In the genomic region with DNA sequence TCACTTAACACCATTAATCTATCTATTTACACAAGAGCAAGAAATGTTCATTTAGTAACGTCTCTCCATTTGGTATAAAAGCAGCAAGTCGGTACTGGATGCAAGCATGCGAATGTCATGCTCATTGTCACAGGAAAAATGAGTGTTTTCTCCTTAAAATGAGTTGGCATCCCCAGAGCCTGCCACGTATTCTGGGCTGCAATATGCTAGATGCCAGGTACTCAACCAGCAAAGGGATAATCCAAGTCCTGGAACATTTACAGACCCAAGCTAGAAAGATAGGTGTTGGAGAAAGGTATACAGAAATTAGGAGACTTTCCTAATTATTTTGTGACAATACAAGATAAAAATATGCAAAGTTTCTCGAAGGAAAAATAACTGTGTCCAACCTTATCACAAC, we compare ENCODE assay signal across 24 cellular contexts.
DNase-seq lines count a peak whose midpoint lies in the region; ATAC-seq and TF ChIP-seq lines count a peak whose summit lies in the region.
"Had no signal": no experiment of that assay in that cellular context is flagged by ENCODE, and none has a peak within 500 bp of the region (broad histone marks: within the 10 kb centered on the region; RNA-seq: fewer than 3 reads in every experiment).

No MANE protein-coding gene starts in this region.

- TF ChIP-seq CTCF in OCI-LY7 (conservative IDR thresholded peaks at IDR 0.05; ENCODE audit: low read length): no peak

- H3K9me3 Mint-ChIP-seq in activated naive CD8-positive, alpha-beta T cell treated with anti-CD3 and anti-CD28 coated beads, Interleukin-2, amount 50 U/mL, for 24 hours: no peaks in the 10 kb centered on the region
- no peaks in the 10 kb centered on the region for H3K9me3 Mint-ChIP-seq in activated naive CD8-positive, alpha-beta T cell treated with anti-CD3 and anti-CD28 coated beads for 36 hours
- H3K9me3 Mint-ChIP-seq in memory B cell: no peaks in the 10 kb centered on the region
- H3K9me3 Mint-ChIP-seq: HFFc6 had no signal

- peak overlapping the region; percentile 37; the same call in 1 of the 2 replicates for H2AFZ ChIP-seq in OCI-LY7 (ENCODE audit: low read length)
- H2AFZ ChIP-seq in neuronal stem cell (ENCODE audit: low read length): no peak overlapping the region
- H2AFZ ChIP-seq: PC-9 had no signal

- H3K27me3 ChIP-seq in neuronal stem cell (ENCODE audit: control insufficient read depth in 3 of 3, insufficient read depth in 3 of 3, low read depth in 1 of 3, low read length in 3 of 3): no peaks in the 10 kb centered on the region

- H3K36me3 ChIP-seq in OCI-LY7 (ENCODE audit: insufficient read depth, low read length) (no peaks in the 10 kb centered on the region), neuronal stem cell (replicated peaks in 1 of 2; ENCODE audit: control insufficient read depth in 2 of 2, insufficient read depth in 2 of 2, low read length in 2 of 2) (no peaks in the 10 kb centered on the region)

- H3K4me1 Mint-ChIP-seq in activated naive CD8-positive, alpha-beta T cell treated with anti-CD3 and anti-CD28 coated beads, Interleukin-2, amount 50 U/mL, for 24 hours: peaks cover 19% of the 10 kb centered on the region
- peaks cover 2% of the 10 kb centered on the region for H3K4me1 Mint-ChIP-seq in activated naive CD8-positive, alpha-beta T cell treated with anti-CD3 and anti-CD28 coated beads for 36 hours
- peaks cover 82% of the 10 kb centered on the region for H3K4me1 Mint-ChIP-seq in memory B cell
- H3K4me1 Mint-ChIP-seq: CD14-positive monocyte had no signal

- H3K27ac ChIP-seq in OCI-LY7 (ENCODE audit: low read depth, low read length, poor library complexity, severe bottlenecking) (peak overlapping the region; percentile 58), neuronal stem cell (replicated peaks; ENCODE audit: low read length) (no peak overlapping the region)
- H3K27ac ChIP-seq: PC-9 had no signal

- peak overlapping the region; percentile 0 for H3K27ac Mint-ChIP-seq in activated naive CD8-positive, alpha-beta T cell treated with anti-CD3 and anti-CD28 coated beads, Interleukin-2, amount 50 U/mL, for 24 hours
- H3K27ac Mint-ChIP-seq in activated naive CD8-positive, alpha-beta T cell treated with anti-CD3 and anti-CD28 coated beads for 36 hours: no peak overlapping the region
- peak overlapping the region; percentile 96 for H3K27ac Mint-ChIP-seq in memory B cell
- H3K27ac Mint-ChIP-seq: CD14-positive monocyte, HFFc6 had no signal

- H3K4me2 ChIP-seq in OCI-LY7 (ENCODE audit: low read length) (peak overlapping the region; percentile 80), neuronal stem cell (ENCODE audit: insufficient read depth, low read length, poor library complexity, severe bottlenecking) (no peak overlapping the region)
- H3K4me2 ChIP-seq: PC-9, SK-N-SH had no signal

- H3K14ac ChIP-seq in neuronal stem cell (ENCODE audit: low read length): no peak overlapping the region

- POLR2A ChIA-PET in OCI-LY7 (lab: Charles Lee): interaction anchor here (0.5 to 1.6 kb wide), 3 partner anchors 73 to 182 kb away, joined by 3 to 6 read pairs (median 4); no protein-coding TSS in a partner anchor

- no peak overlapping the region for H2BK120ac ChIP-seq in neuronal stem cell (ENCODE audit: low read depth, low read length)

- no peak overlapping the region for H2BK5ac ChIP-seq in neuronal stem cell (ENCODE audit: low read length)

- H3K79me2 ChIP-seq in OCI-LY7 (ENCODE audit: insufficient read depth, low read depth, low read length): peaks cover 14% of the 10 kb centered on the region; the same call in 1 of the 2 replicates

- CTCF ChIA-PET in OCI-LY7 (lab: Charles Lee; ENCODE audit: unreplicated experiment): no interaction called here

- no peak overlapping the region for H3K9ac ChIP-seq in neuronal stem cell (ENCODE audit: low read depth, low read length, poor library complexity)
- H3K9ac ChIP-seq: SK-N-SH had no signal

- H3K23ac ChIP-seq in neuronal stem cell (ENCODE audit: low read depth, low read length, poor library complexity): no peak overlapping the region

- intact Hi-C loops in OCI-LY7 (cut with micrococcal nuclease; ENCODE audit: unreplicated experiment): no loop called here

- no peak overlapping the region for H3K4ac ChIP-seq in neuronal stem cell (ENCODE audit: low read length)

- H3K4me1 ChIP-seq in OCI-LY7 (ENCODE audit: insufficient read depth, low read length, poor library complexity, severe bottlenecking): peaks cover 91% of the 10 kb centered on the region
- H3K4me1 ChIP-seq in neuronal stem cell (ENCODE audit: control insufficient read depth in 2 of 2, insufficient read depth in 1 of 2, low read depth in 1 of 2, low read length in 2 of 2): peaks cover 4 to 20% of the 10 kb centered on the region in 2 donors

- ATAC-seq in activated naive CD8-positive, alpha-beta T cell treated with anti-CD3 and anti-CD28 coated beads, Interleukin-2, amount 50 U/mL, for 24 hours: no peak
- no peak for ATAC-seq in memory B cell (ENCODE audit: low read depth)
- ATAC-seq: HepG2 had no signal

- H3K36me3 Mint-ChIP-seq in activated naive CD8-positive, alpha-beta T cell treated with anti-CD3 and anti-CD28 coated beads, Interleukin-2, amount 50 U/mL, for 24 hours (ENCODE audit: low read depth): no peaks in the 10 kb centered on the region
- no peaks in the 10 kb centered on the region for H3K36me3 Mint-ChIP-seq in activated naive CD8-positive, alpha-beta T cell treated with anti-CD3 and anti-CD28 coated beads for 36 hours
- H3K36me3 Mint-ChIP-seq in memory B cell: peaks cover 4% of the 10 kb centered on the region
- H3K36me3 Mint-ChIP-seq: CD14-positive monocyte had no signal

- no peaks in the 10 kb centered on the region for H3K27me3 Mint-ChIP-seq in activated naive CD8-positive, alpha-beta T cell treated with anti-CD3 and anti-CD28 coated beads, Interleukin-2, amount 50 U/mL, for 24 hours
- peaks cover 7% of the 10 kb centered on the region for H3K27me3 Mint-ChIP-seq in activated naive CD8-positive, alpha-beta T cell treated with anti-CD3 and anti-CD28 coated beads for 36 hours
- no peaks in the 10 kb centered on the region for H3K27me3 Mint-ChIP-seq in memory B cell

- H3K79me1 ChIP-seq in neuronal stem cell (ENCODE audit: low read depth, low read length): no peaks in the 10 kb centered on the region

- H4K91ac ChIP-seq in neuronal stem cell (ENCODE audit: low read depth, low read length, poor library complexity): no peak overlapping the region

- no TSS peak for BruUV-seq in OCI-LY7 (replicated peaks; lab: Mats Ljungman, UMichigan)

- no peaks in the 10 kb centered on the region for H3K9me2 ChIP-seq in OCI-LY7 (ENCODE audit: insufficient read depth, low read length)
- H3K9me2 ChIP-seq: SK-N-SH had no signal

- no peak overlapping the region for H2AK5ac ChIP-seq in neuronal stem cell (ENCODE audit: low read depth, low read length)

- H3K4me3 Mint-ChIP-seq in activated naive CD8-positive, alpha-beta T cell treated with anti-CD3 and anti-CD28 coated beads, Interleukin-2, amount 50 U/mL, for 24 hours: no peak overlapping the region
- H3K4me3 Mint-ChIP-seq in activated naive CD8-positive, alpha-beta T cell treated with anti-CD3 and anti-CD28 coated beads for 36 hours: no peak overlapping the region
- H3K4me3 Mint-ChIP-seq in memory B cell: peak overlapping the region; percentile 72
- H3K4me3 Mint-ChIP-seq: CD14-positive monocyte, HFFc6 had no signal

- DNase-seq in activated naive CD8-positive, alpha-beta T cell treated with anti-CD3 and anti-CD28 coated beads, Interleukin-2, amount 50 U/mL, for 24 hours: no peak
- no peak for DNase-seq in activated naive CD8-positive, alpha-beta T cell treated with anti-CD3 and anti-CD28 coated beads for 36 hours
- no peak for DNase-seq in OCI-LY7 (ENCODE audit: low spot score)
- DNase-seq in memory B cell (ENCODE audit: low spot score in 2 of 2): no peak
- no peak for DNase-seq in NCI-H748 (lab: John Stamatoyannopoulos, UW; ENCODE audit: unreplicated experiment)
- DNase-seq in HCEC 1CT: no peak
- DNase-seq in stimulated activated CD4-positive, alpha-beta T cell treated with anti-CD3 and anti-CD28 coated beads, Interleukin-12 subunit alpha, Interleukin-12 subunit beta, amount 100 ng/mL, for 4 hours: no peak
- DNase-seq in neuronal stem cell (ENCODE audit: low spot score): no peak
- DNase-seq: 8988T, DMS53, EL, H7, HFFc6, KBM-7, NCI-H1092, NCI-H1436, NCI-H187 treated with DMSO at 0.1 percent for 48 hours, NCI-H526, PC-9, RPMI8226, SHP77, SK-N-SH had no signal

- H4K8ac ChIP-seq in neuronal stem cell (ENCODE audit: low read depth, low read length): no peak overlapping the region

- H3K4me3 ChIP-seq in OCI-LY7 (ENCODE audit: low read depth, low read length, poor library complexity, severe bottlenecking) (peak overlapping the region; percentile 53), neuronal stem cell (ENCODE audit: low read length in 2 of 2) (no peak overlapping the region)
- H3K4me3 ChIP-seq: PC-9 had no signal

- no peaks in the 10 kb centered on the region for H3K9me3 ChIP-seq in OCI-LY7 (ENCODE audit: low read length)
- no peaks in the 10 kb centered on the region for H3K9me3 ChIP-seq in neuronal stem cell (replicated peaks in 1 of 2; ENCODE audit: control insufficient read depth in 2 of 2, insufficient read depth in 1 of 2, low read depth in 1 of 2, low read length in 2 of 2)
- H3K9me3 ChIP-seq: SK-N-SH had no signal

- H4K20me1 ChIP-seq in OCI-LY7 (ENCODE audit: insufficient read depth, low read length): no peaks in the 10 kb centered on the region

- no peak overlapping the region for H2BK15ac ChIP-seq in neuronal stem cell (ENCODE audit: low read length)

- H2BK12ac ChIP-seq in neuronal stem cell (ENCODE audit: low read length): no peak overlapping the region

- H3K18ac ChIP-seq in neuronal stem cell (ENCODE audit: low read length): no peak overlapping the region

- no CpG with 5 or more reads among the region's 5 CpGs for WGBS in neuronal stem cell (ENCODE audit: extremely low coverage in 2 of 2, insufficient read length in 2 of 2, insufficient replicate concordance in 1 of 2), 2 donors
